ENCODE assay signal across 8 cellular contexts in genomic region chr5:132260714-132261615, GRCh38. TPM values are rescaled to one million over a fixed set of nuclear protein-coding genes. Genes with fewer than 3 reads are reported as not detected.
A peak's percentile ranks its signal among the peaks of the same experiment; 100 is the strongest.
DNase-seq lines count a peak whose midpoint lies in the region; ATAC-seq lines count a peak whose summit lies in the region.

No MANE protein-coding gene starts in this region.

- H3K9me3 Mint-ChIP-seq in activated naive CD8-positive, alpha-beta T cell (ENCODE audit: low read depth) = no peaks in the 10 kb centered on the region

- no peaks in the 10 kb centered on the region for H3K9me3 ChIP-seq in right cardiac atrium (ENCODE audit: control insufficient read depth, low read length)

- peaks cover 4% of the 10 kb centered on the region for H3K27me3 Mint-ChIP-seq in activated naive CD8-positive, alpha-beta T cell

- no peaks in the 10 kb centered on the region for H3K27me3 ChIP-seq in right cardiac atrium (ENCODE audit: control insufficient read depth, insufficient read depth)

- peaks cover 49% of the 10 kb centered on the region for H3K4me1 Mint-ChIP-seq in activated naive CD8-positive, alpha-beta T cell (ENCODE audit: low read depth)

- H3K27ac Mint-ChIP-seq in activated naive CD8-positive, alpha-beta T cell = peak overlapping the region; percentile 58

- no peak overlapping the region for H3K4me3 ChIP-seq in right cardiac atrium (ENCODE audit: low read length)

- peak; percentile 53 for ATAC-seq in GM18870 (IDR thresholded peaks at IDR 0.05; ENCODE audit: unreplicated experiment)
- ATAC-seq in right cardiac atrium = peak in 1 of 2 donors; percentile 7
- ATAC-seq in HG03139 (IDR thresholded peaks at IDR 0.05; ENCODE audit: unreplicated experiment) = no peak

- peaks cover 47% of the 10 kb centered on the region for H3K4me1 ChIP-seq in right cardiac atrium (ENCODE audit: control insufficient read depth, insufficient read depth, low read length)

- 45% methylated on average over 6 of the region's 6 CpGs for WGBS in right cardiac atrium

- intact Hi-C loops in right cardiac atrium (cut with DNase I) = no loop called here

- peak overlapping the region; percentile 73 for H3K4me3 Mint-ChIP-seq in activated naive CD8-positive, alpha-beta T cell

- H3K27ac ChIP-seq in right cardiac atrium (ENCODE audit: low read length) = peak overlapping the region; percentile 1

- H3K36me3 Mint-ChIP-seq in activated naive CD8-positive, alpha-beta T cell = no peaks in the 10 kb centered on the region

- peak; percentile 78 for DNase-seq in HT-29 (ENCODE audit: low spot score)
- peak in 2 of 3 donors; percentile 82 to 83 for DNase-seq in right cardiac atrium
- DNase-seq in stimulated activated CD4-positive, alpha-beta T cell treated with anti-CD3 and anti-CD28 coated beads, Interleukin-4, amount 100 ng/mL, for 24 hours = peak; percentile 46
- no peak for DNase-seq in SHP77 (lab: John Stamatoyannopoulos, UW)
- DNase-seq in NCI-H1092 treated with DMSO at 0.1 percent for 48 hours (lab: John Stamatoyannopoulos, UW) = no peak

RNA-seq across cellular contexts. Expression of gene PDLIM4, which starts 3.5 kb away (rescaled TPM):
- 0.99 and 1.6 TPM in 2 replicates for total RNA-seq in HT-29 (2014; rRNA removed; shearing (Covaris generic))
- total RNA-seq in right cardiac atrium = 100 to 1,000 TPM in 1 of 4 donors, 10 to 100 TPM in 3; 47.8 to 113 (median 54.3) TPM
- polyA plus RNA-seq in right cardiac atrium = 35.0 TPM

RNA-seq across cellular contexts. Expression of gene SLC22A4, which starts 33.2 kb away (rescaled TPM):
- total RNA-seq in HT-29 (2014; rRNA removed; shearing (Covaris generic)) = 0.20 and 0.26 TPM in 2 replicates
- 1 to 10 TPM; 1.9 to 6.5 (median 2.4) TPM for total RNA-seq in right cardiac atrium
- 0.86 TPM for polyA plus RNA-seq in right cardiac atrium

RNA-seq across cellular contexts. Expression of gene P4HA2, which starts 33.3 kb away (rescaled TPM):
- 20.4 and 20.5 TPM in 2 replicates for total RNA-seq in HT-29 (2014; rRNA removed; shearing (Covaris generic))
- total RNA-seq in right cardiac atrium = 100 to 1,000 TPM in 1 of 4 donors, 10 to 100 TPM in 3; 58.9 to 103 (median 71.8) TPM
- polyA plus RNA-seq in right cardiac atrium = 51.9 TPM

Comparison
In these comparisons a context has a peak if more than half of its experiments do, and no peak if none do; other contexts are left out.
1. DNase-seq: peak in HT-29 (single experiment), right cardiac atrium (2 of 3) and stimulated activated CD4-positive, alpha-beta T cell treated with anti-CD3 and anti-CD28 coated beads, Interleukin-4, amount 100 ng/mL, for 24 hours (single experiment); none in SHP77 (0 of 2) and NCI-H1092 treated with DMSO at 0.1 percent for 48 hours (single experiment).
2. RNA of gene PDLIM4, which starts 3.5 kb away (total RNA-seq): 47.8 to 113 TPM in right cardiac atrium; 0.99 to 1.6 TPM in HT-29; every median in the first group is over 10 times any median in the second.